ENCODE assay signal across 17 cellular contexts in the genomic region with DNA sequence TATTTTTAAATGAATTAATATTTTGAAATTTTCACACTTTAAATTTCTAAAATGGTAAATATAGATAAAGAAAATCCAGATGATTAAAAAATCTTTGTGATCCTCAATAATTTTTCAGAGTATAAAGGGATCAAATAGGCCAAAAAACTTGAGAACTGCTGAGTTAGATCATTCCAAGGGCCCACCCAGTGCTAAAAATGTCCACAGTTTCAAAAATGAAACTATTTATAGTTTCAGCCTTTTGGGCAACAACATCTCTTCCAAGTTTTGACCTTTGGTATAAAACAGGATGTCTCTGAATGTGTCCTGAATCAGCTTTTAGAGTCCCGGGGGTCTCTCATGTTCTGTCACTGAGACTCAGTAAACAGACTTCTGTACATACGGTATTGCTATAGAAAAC. TPM values are rescaled to one million over a fixed set of nuclear protein-coding genes. Genes with fewer than 3 reads are reported as not detected.
DNase-seq lines count a peak whose midpoint lies in the region; ATAC-seq, FAIRE-seq and TF ChIP-seq lines count a peak whose summit lies in the region.
"Had no signal": no experiment of that assay in that cellular context is flagged by ENCODE, and none has a peak within 500 bp of the region (broad histone marks: within the 10 kb centered on the region; RNA-seq: fewer than 3 reads in every experiment).

No MANE protein-coding gene starts in this region.

- intact Hi-C loops in left ventricle myocardium inferior (cut with micrococcal nuclease) = no loop called here
- intact Hi-C loops in kidney (cut with DNase I) = no loop called here

- DNase-seq in left ventricle myocardium inferior = no peak
- DNase-seq in right atrium auricular region (ENCODE audit: low spot score) = no peak
- peak; percentile 27 for DNase-seq in fibroblast of peridontal ligament (ENCODE audit: extremely low read depth)
- DNase-seq in kidney = no peak
- no peak for DNase-seq in thoracic aorta (ENCODE audit: low spot score)
- DNase-seq in activated T-cell treated with anti-CD3 and anti-CD28 coated beads, Interleukin-2, amount 50 U/mL, for 1 hour = no peak
- DNase-seq in activated naive CD8-positive, alpha-beta T cell treated with anti-CD3 and anti-CD28 coated beads, Interleukin-2, amount 50 U/mL, for 24 hours = no peak
- DNase-seq: AML-193, DMS53, GF-D8, GM23248 had no signal

- no peak overlapping the region for H3K4me3 Mint-ChIP-seq in activated naive CD8-positive, alpha-beta T cell treated with anti-CD3 and anti-CD28 coated beads, Interleukin-2, amount 50 U/mL, for 24 hours

- H3K36me3 ChIP-seq in left ventricle myocardium inferior = peaks cover 44% of the 10 kb centered on the region
- no peaks in the 10 kb centered on the region for H3K36me3 ChIP-seq in right atrium auricular region
- H3K36me3 ChIP-seq in kidney (ENCODE audit: control insufficient read depth in 1 of 2, insufficient read depth in 2 of 2, low read length in 2 of 2) = peaks cover 8 to 14% of the 10 kb centered on the region in 2 donors
- peaks cover 3% of the 10 kb centered on the region for H3K36me3 ChIP-seq in thoracic aorta

- no peak for ATAC-seq in thoracic aorta (ENCODE audit: insufficient number of reproducible peaks, low FRiP score, low read depth)
- ATAC-seq in GM19397 (IDR thresholded peaks at IDR 0.05; ENCODE audit: unreplicated experiment) = no peak
- no peak for ATAC-seq in activated naive CD8-positive, alpha-beta T cell treated with anti-CD3 and anti-CD28 coated beads, Interleukin-2, amount 50 U/mL, for 24 hours
- ATAC-seq: HCT116 had no signal

- H3K27ac Mint-ChIP-seq in activated naive CD8-positive, alpha-beta T cell treated with anti-CD3 and anti-CD28 coated beads, Interleukin-2, amount 50 U/mL, for 24 hours = no peak overlapping the region

- H3K27ac ChIP-seq in left ventricle myocardium inferior (replicated peaks) = peak overlapping the region; percentile 51
- H3K27ac ChIP-seq in right atrium auricular region = no peak overlapping the region
- no peak overlapping the region for H3K27ac ChIP-seq in kidney (ENCODE audit: low read depth in 2 of 2, low read length in 2 of 2)
- peak overlapping the region; percentile 43 to 52 for H3K27ac ChIP-seq in thoracic aorta
- H3K27ac ChIP-seq: 22Rv1, BLaER1, GM23248, HL-60 had no signal

- H3K4me3 ChIP-seq in left ventricle myocardium inferior (no peak overlapping the region), right atrium auricular region (no peak overlapping the region), kidney (ENCODE audit: low read length in 2 of 2) (no peak overlapping the region), thoracic aorta (no peak overlapping the region)
- H3K4me3 ChIP-seq: BLaER1, GM23248 had no signal

- H3K4me1 Mint-ChIP-seq in activated naive CD8-positive, alpha-beta T cell treated with anti-CD3 and anti-CD28 coated beads, Interleukin-2, amount 50 U/mL, for 24 hours = peaks cover 3% of the 10 kb centered on the region

- H3K9me3 ChIP-seq in left ventricle myocardium inferior (replicated peaks) = no peaks in the 10 kb centered on the region
- no peaks in the 10 kb centered on the region for H3K9me3 ChIP-seq in right atrium auricular region
- H3K9me3 ChIP-seq in kidney (ENCODE audit: control insufficient read depth in 1 of 2, low read length in 2 of 2) = no peaks in the 10 kb centered on the region
- no peaks in the 10 kb centered on the region for H3K9me3 ChIP-seq in thoracic aorta
- H3K9me3 ChIP-seq: BLaER1 had no signal

- no peaks in the 10 kb centered on the region for H3K27me3 Mint-ChIP-seq in activated naive CD8-positive, alpha-beta T cell treated with anti-CD3 and anti-CD28 coated beads, Interleukin-2, amount 50 U/mL, for 24 hours

- H3K36me3 Mint-ChIP-seq in activated naive CD8-positive, alpha-beta T cell treated with anti-CD3 and anti-CD28 coated beads, Interleukin-2, amount 50 U/mL, for 24 hours (ENCODE audit: low read depth) = peaks cover 6% of the 10 kb centered on the region

- H3K9ac ChIP-seq in kidney (ENCODE audit: low read length in 2 of 2) = no peak overlapping the region
- H3K9ac ChIP-seq: BLaER1, GM23248 had no signal

- H3K27me3 ChIP-seq in left ventricle myocardium inferior (ENCODE audit: low read depth) (no peaks in the 10 kb centered on the region), right atrium auricular region (no peaks in the 10 kb centered on the region), thoracic aorta (replicated peaks; ENCODE audit: insufficient read depth) (no peaks in the 10 kb centered on the region)
- H3K27me3 ChIP-seq: BLaER1 had no signal

- H3K9me3 Mint-ChIP-seq in activated naive CD8-positive, alpha-beta T cell treated with anti-CD3 and anti-CD28 coated beads, Interleukin-2, amount 50 U/mL, for 24 hours = no peaks in the 10 kb centered on the region

- TF ChIP-seq CTCF in left ventricle myocardium inferior (IDR thresholded peaks at IDR 0.05; ENCODE audit: borderline replicate concordance) (no peak), right atrium auricular region (IDR thresholded peaks at IDR 0.05) (no peak), kidney (IDR thresholded peaks at IDR 0.05; ENCODE audit: borderline replicate concordance, extremely low read depth, insufficient read depth) (no peak), thoracic aorta (IDR thresholded peaks at IDR 0.05) (no peak)

- H3K4me1 ChIP-seq in left ventricle myocardium inferior (peaks cover 13% of the 10 kb centered on the region), right atrium auricular region (no peaks in the 10 kb centered on the region), kidney (ENCODE audit: control insufficient read depth in 1 of 2, insufficient read depth in 1 of 2, low read depth in 1 of 2, low read length in 2 of 2) (no peaks in the 10 kb centered on the region), thoracic aorta (ENCODE audit: control insufficient read depth in 1 of 2, low read depth in 2 of 2) (peaks cover 0 to 14% of the 10 kb centered on the region in 2 donors)

- FAIRE-seq in kidney (lab: Jason Lieb, UNC) = peak; percentile 50
- FAIRE-seq: H54 had no signal

RNA-seq across cellular contexts. Expression of a gene that starts 20.9 kb away (rescaled TPM):
- total RNA-seq in left ventricle myocardium inferior = 0.16 TPM
- total RNA-seq in right atrium auricular region = under 1 TPM in 1 of 2 donors, not detected in 1; 0.63 TPM
- 9.7 TPM for total RNA-seq in kidney
- 27.8 TPM for polyA plus RNA-seq in kidney (ENCODE audit: insufficient read depth, low read depth, low replicate concordance)
- 1 to 10 TPM in 1 of 2 donors, not detected in 1; 2.5 TPM for total RNA-seq in thoracic aorta

RNA-seq across cellular contexts. Expression of a gene that starts 47.4 kb away (rescaled TPM):
- total RNA-seq in left ventricle myocardium inferior (not detected), right atrium auricular region (under 1 TPM in 1 of 2 donors, not detected in 1; 0.28 TPM), kidney (0.31 TPM), thoracic aorta (1 to 10 TPM; 1.2 to 1.5 TPM)
- polyA plus RNA-seq in kidney (ENCODE audit: insufficient read depth, low read depth, low replicate concordance) = 0.92 TPM

RNA-seq across cellular contexts. Expression of a gene that starts 50.2 kb away (rescaled TPM):
- total RNA-seq in left ventricle myocardium inferior = 14.1 TPM
- 10 to 100 TPM in 1 of 2 donors, 1 to 10 TPM in 1; 9.0 to 15.6 TPM for total RNA-seq in right atrium auricular region
- 61.6 TPM for total RNA-seq in kidney
- 26.6 TPM for polyA plus RNA-seq in kidney (ENCODE audit: insufficient read depth, low read depth, low replicate concordance)
- total RNA-seq in thoracic aorta = 10 to 100 TPM; 27.4 to 50.4 TPM

Comparison
In these comparisons a context has a peak if more than half of its experiments do, and no peak if none do; other contexts are left out.
1. H3K27ac ChIP-seq: peak in left ventricle myocardium inferior (single experiment) and thoracic aorta (2 of 2); none in right atrium auricular region (0 of 2) and kidney (0 of 2).